In genomic region chr18:62741118-62741566, GRCh38 we compare ENCODE assay signal across 9 cellular contexts. TPM values are rescaled to one million over a fixed set of nuclear protein-coding genes. Genes with fewer than 3 reads are reported as not detected.
DNase-seq lines count a peak whose midpoint lies in the region; ATAC-seq, FAIRE-seq and TF ChIP-seq lines count a peak whose summit lies in the region.
"Had no signal": no experiment of that assay in that cellular context is flagged by ENCODE, and none has a peak within 500 bp of the region (broad histone marks: within the 10 kb centered on the region; RNA-seq: fewer than 3 reads in every experiment).

No MANE protein-coding gene starts in this region.

- intact Hi-C loops in PC-3 (cut with micrococcal nuclease) = no loop called here
- intact Hi-C loops in esophagus squamous epithelium (cut with DNase I) = no loop called here

- no peak for TF ChIP-seq POLR2A in esophagus squamous epithelium (IDR thresholded peaks at IDR 0.05)

- no peak for TF ChIP-seq CTCF in PC-3 (conservative IDR thresholded peaks at IDR 0.05; ENCODE audit: low read depth, low read length)
- TF ChIP-seq CTCF in esophagus squamous epithelium (IDR thresholded peaks at IDR 0.05) = no peak

- no TSS peak for BruUV-seq in PC-3 (replicated peaks; lab: Mats Ljungman, UMichigan)

- H3K79me2 ChIP-seq in PC-3 (ENCODE audit: low read length) = peaks cover 88% of the 10 kb centered on the region

- no peak overlapping the region for H2BK15ac ChIP-seq in neuronal stem cell (ENCODE audit: low read length)

- H3K27me3 ChIP-seq in PC-3 (ENCODE audit: low read length) = no peaks in the 10 kb centered on the region
- H3K27me3 ChIP-seq in esophagus squamous epithelium = no peaks in the 10 kb centered on the region
- no peaks in the 10 kb centered on the region for H3K27me3 ChIP-seq in small intestine (ENCODE audit: control insufficient read depth in 2 of 2, insufficient read depth in 2 of 2, low read length in 2 of 2)
- H3K27me3 ChIP-seq in neuronal stem cell (ENCODE audit: control insufficient read depth in 3 of 3, insufficient read depth in 3 of 3, low read depth in 1 of 3, low read length in 3 of 3) = no peaks in the 10 kb centered on the region

- in situ Hi-C loops in G401 (cut with HindIII; ENCODE audit: low sequenced_read_pairs) = no loop called here

- H3K4me1 Mint-ChIP-seq in T-helper 17 cell = peaks cover 8% of the 10 kb centered on the region

- H3K4ac ChIP-seq in neuronal stem cell (ENCODE audit: low read length) = no peak overlapping the region

- no peak for DNase-seq in activated CD4-positive, CD25-positive, alpha-beta regulatory T cell (lab: John Stamatoyannopoulos, UW)
- DNase-seq in PC-3 (peak; percentile 63), esophagus squamous epithelium (lab: John Stamatoyannopoulos, UW) (no peak), small intestine (peak; percentile 95), G401 (ENCODE audit: low spot score) (no peak), T-helper 17 cell (no peak), neuronal stem cell (ENCODE audit: low spot score) (no peak)
- DNase-seq: NCI-H2171 had no signal

- no peaks in the 10 kb centered on the region for H3K79me1 ChIP-seq in neuronal stem cell (ENCODE audit: low read depth, low read length)

- ATAC-seq in activated CD4-positive, CD25-positive, alpha-beta regulatory T cell treated with anti-CD3 and anti-CD28 coated beads, Interleukin-2, amount 50 U/mL, for 24 hours = peak; percentile 68 to 73
- ATAC-seq in PC-3 = peak; percentile 46
- no peak for ATAC-seq in T-helper 17 cell

- no peak overlapping the region for H4K91ac ChIP-seq in neuronal stem cell (ENCODE audit: low read depth, low read length, poor library complexity)

- H3K4me3 ChIP-seq in PC-3 (ENCODE audit: low read length) = no peak overlapping the region
- no peak overlapping the region for H3K4me3 ChIP-seq in esophagus squamous epithelium
- peak overlapping the region in 1 of 2 donors; percentile 28 for H3K4me3 ChIP-seq in small intestine (ENCODE audit: low read depth in 1 of 2, low read length in 2 of 2)
- no peak overlapping the region for H3K4me3 ChIP-seq in neuronal stem cell (ENCODE audit: low read length in 2 of 2)

- H3K36me3 Mint-ChIP-seq in T-helper 17 cell (ENCODE audit: low read depth) = no peaks in the 10 kb centered on the region

- FAIRE-seq in small intestine (lab: Jason Lieb, UNC) = peak; percentile 59

- no peak overlapping the region for H2BK12ac ChIP-seq in neuronal stem cell (ENCODE audit: low read length)

- no peak overlapping the region for H2AK5ac ChIP-seq in neuronal stem cell (ENCODE audit: low read depth, low read length)

- no peak overlapping the region for H2BK120ac ChIP-seq in neuronal stem cell (ENCODE audit: low read depth, low read length)

- H3K27ac ChIP-seq in PC-3 (ENCODE audit: low read length) (peak overlapping the region; percentile 33; the same call in 1 of the 2 replicates), esophagus squamous epithelium (peak overlapping the region; percentile 26 to 66 (median 52)), small intestine (ENCODE audit: low read depth in 1 of 2, low read length in 1 of 2) (peak overlapping the region; percentile 49 to 71), neuronal stem cell (replicated peaks; ENCODE audit: low read length) (no peak overlapping the region)

- H2BK5ac ChIP-seq in neuronal stem cell (ENCODE audit: low read length) = no peak overlapping the region

- H4K8ac ChIP-seq in neuronal stem cell (ENCODE audit: low read depth, low read length) = no peak overlapping the region

- POLR2A ChIA-PET in PC-3 (lab: Charles Lee; ENCODE audit: unreplicated experiment) = no interaction called here

- H3K4me2 ChIP-seq in PC-3 (ENCODE audit: low read length) = no peak overlapping the region
- no peak overlapping the region for H3K4me2 ChIP-seq in neuronal stem cell (ENCODE audit: insufficient read depth, low read length, poor library complexity, severe bottlenecking)

- no peak overlapping the region for H3K4me3 Mint-ChIP-seq in T-helper 17 cell

- H3K36me3 ChIP-seq in PC-3 (ENCODE audit: low read depth, low read length) (no peaks in the 10 kb centered on the region), esophagus squamous epithelium (no peaks in the 10 kb centered on the region), small intestine (ENCODE audit: control insufficient read depth in 2 of 2, insufficient read depth in 2 of 2, low read length in 2 of 2) (no peaks in the 10 kb centered on the region), neuronal stem cell (replicated peaks in 1 of 2; ENCODE audit: control insufficient read depth in 2 of 2, insufficient read depth in 2 of 2, low read length in 2 of 2) (no peaks in the 10 kb centered on the region)

- H3K23ac ChIP-seq in neuronal stem cell (ENCODE audit: low read depth, low read length, poor library complexity) = no peak overlapping the region

- H3K9ac ChIP-seq in PC-3 (ENCODE audit: low read length) (no peak overlapping the region), neuronal stem cell (ENCODE audit: low read depth, low read length, poor library complexity) (no peak overlapping the region)

- H4K20me1 ChIP-seq in PC-3 (ENCODE audit: low read length) = peaks cover 12% of the 10 kb centered on the region; the same call in 1 of the 2 replicates

- CTCF ChIA-PET in PC-3 (lab: Charles Lee) = no interaction called here

- H3F3A ChIP-seq in PC-3 (ENCODE audit: low read length, unreplicated experiment) = no peaks in the 10 kb centered on the region

- 32 to 56% methylated on average over 4 of the region's 4 CpGs for WGBS in esophagus squamous epithelium, 2 donors
- WGBS in small intestine, 3 donors = 6 to 40% (median 25%) methylated on average over 4 of the region's 4 CpGs
- no CpG with 5 or more reads among the region's 4 CpGs for WGBS in neuronal stem cell (ENCODE audit: extremely low coverage in 2 of 2, insufficient read length in 2 of 2, insufficient replicate concordance in 1 of 2), 2 donors

- no peak overlapping the region for H3K18ac ChIP-seq in neuronal stem cell (ENCODE audit: low read length)

- H3K9me2 ChIP-seq in PC-3 (replicated peaks; ENCODE audit: low read length) = no peaks in the 10 kb centered on the region

- no peak overlapping the region for H2AFZ ChIP-seq in PC-3 (ENCODE audit: low read length)
- H2AFZ ChIP-seq in neuronal stem cell (ENCODE audit: low read length) = no peak overlapping the region

- H3K4me1 ChIP-seq in PC-3 (ENCODE audit: insufficient read depth, low read length) (peaks cover 14% of the 10 kb centered on the region), esophagus squamous epithelium (peaks cover 4 to 53% (median 21%) of the 10 kb centered on the region in 3 donors), small intestine (ENCODE audit: control insufficient read depth in 2 of 2, insufficient read depth in 1 of 2, low read depth in 1 of 2, low read length in 1 of 2) (peaks cover 2 to 4% of the 10 kb centered on the region in 2 donors), neuronal stem cell (ENCODE audit: control insufficient read depth in 2 of 2, insufficient read depth in 1 of 2, low read depth in 1 of 2, low read length in 2 of 2) (peaks cover 5 to 10% of the 10 kb centered on the region in 2 donors)

- no peaks in the 10 kb centered on the region for H3K9me3 ChIP-seq in PC-3 (ENCODE audit: low read length)
- H3K9me3 ChIP-seq in esophagus squamous epithelium = no peaks in the 10 kb centered on the region
- H3K9me3 ChIP-seq in small intestine (ENCODE audit: control insufficient read depth, low read depth) = no peaks in the 10 kb centered on the region
- no peaks in the 10 kb centered on the region for H3K9me3 ChIP-seq in T-helper 17 cell (ENCODE audit: control insufficient read depth, low read length, poor library complexity, severe bottlenecking)
- peaks cover 0 to 2% of the 10 kb centered on the region in 2 donors for H3K9me3 ChIP-seq in neuronal stem cell (replicated peaks in 1 of 2; ENCODE audit: control insufficient read depth in 2 of 2, insufficient read depth in 1 of 2, low read depth in 1 of 2, low read length in 2 of 2)

- H3K27me3 Mint-ChIP-seq in T-helper 17 cell = no peaks in the 10 kb centered on the region

- no peak overlapping the region for H3K27ac Mint-ChIP-seq in T-helper 17 cell

- H3K14ac ChIP-seq in neuronal stem cell (ENCODE audit: low read length) = no peak overlapping the region

RNA-seq across cellular contexts. Expression of gene PHLPP1, which starts 25.8 kb away (rescaled TPM):
- total RNA-seq in PC-3 (2014; rRNA removed) (14.1 and 22.5 TPM in 2 replicates), esophagus squamous epithelium (10 to 100 TPM; 10.1 to 16.6 (median 14.9) TPM), T-helper 17 cell (10 to 100 TPM in 1 of 2 donors, 1 to 10 TPM in 1; 9.0 to 10.8 TPM)
- polyA plus RNA-seq in small intestine = 1 to 10 TPM; 3.2 to 5.4 (median 5.3) TPM
- 5.8 and 6.6 TPM in 2 replicates for total RNA-seq in G401 (2014; rRNA removed; shearing (Covaris generic))
- 10.4 TPM for polyA plus RNA-seq in neuronal stem cell (2013, experiment 1 of 2)
- 10.8 TPM for polyA plus RNA-seq in neuronal stem cell (2013, experiment 2 of 2)

Comparison
In these comparisons a context has a peak if more than half of its experiments do, and no peak if none do; other contexts are left out.
1. DNase-seq: peak in PC-3 (single experiment) and small intestine (single experiment); none in activated CD4-positive, CD25-positive, alpha-beta regulatory T cell (0 of 4), esophagus squamous epithelium (single experiment), G401 (single experiment), T-helper 17 cell (0 of 3) and neuronal stem cell (single experiment).